24 cellular contexts compared by ENCODE assay signal in the genomic region with DNA sequence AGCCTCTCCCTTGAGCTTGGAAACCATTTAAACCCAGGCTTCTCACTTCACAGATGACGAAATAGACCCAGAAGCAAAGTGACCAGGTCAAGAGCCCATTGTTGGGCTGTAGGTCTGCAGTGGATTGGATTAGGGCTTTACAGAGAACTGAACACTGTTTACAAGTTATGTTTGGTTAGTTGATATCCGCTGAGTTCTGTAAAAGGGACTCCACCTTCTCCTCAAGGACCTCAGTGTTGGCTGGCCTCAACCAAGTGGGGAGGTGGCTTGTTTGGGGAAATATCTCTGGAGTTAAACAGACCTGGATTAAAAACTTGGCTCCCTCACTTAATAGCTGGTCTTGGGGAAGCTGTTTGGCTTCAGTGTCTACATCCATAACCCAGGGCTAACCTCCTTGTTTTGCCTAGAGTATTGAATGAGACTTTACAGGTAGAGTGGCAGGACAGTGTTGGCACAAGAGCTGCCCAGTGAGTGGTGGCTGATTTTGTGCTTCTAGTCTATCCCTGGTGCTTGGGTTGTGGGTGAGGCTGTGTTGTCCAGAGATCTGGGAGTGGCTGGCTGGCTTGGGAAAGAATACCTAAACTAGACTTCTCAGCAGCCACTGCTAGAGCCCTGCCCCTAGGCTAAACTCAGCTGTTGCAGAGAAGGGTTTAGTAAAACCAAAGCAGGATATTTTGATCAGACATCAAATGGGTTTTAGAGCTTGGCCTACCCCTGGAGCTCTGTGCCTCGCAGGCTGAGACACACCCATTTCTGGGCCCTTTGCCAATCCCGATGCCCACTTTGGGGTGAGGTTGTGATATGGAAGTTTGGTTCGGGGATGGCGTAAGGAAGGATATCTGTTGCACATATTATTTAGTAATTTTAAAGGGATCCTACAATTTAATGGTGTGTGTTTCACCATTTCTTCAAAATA.
"Had no signal": no experiment of that assay in that cellular context is flagged by ENCODE, and none has a peak within 500 bp of the region (broad histone marks: within the 10 kb centered on the region; RNA-seq: fewer than 3 reads in every experiment).

No MANE protein-coding gene starts in this region.

- H3K36me3 Mint-ChIP-seq: activated naive CD8-positive, alpha-beta T cell; brain; naive B cell; type B pancreatic cell; WTC11 had no signal

- H3K27ac ChIP-seq: colonic mucosa, esophagus muscularis mucosa, right atrium auricular region had no signal

- H3K4me1 ChIP-seq: right atrium auricular region had no signal

- H3K9me3 ChIP-seq: colonic mucosa, esophagus muscularis mucosa, right atrium auricular region had no signal

- DNase-seq: activated CD4-positive, alpha-beta T cell treated with anti-CD3 and anti-CD28 coated beads for 4 hours; activated CD8-positive, alpha-beta memory T cell treated with anti-CD3 and anti-CD28 coated beads, Interleukin-2, amount 50 U/mL, for 4 hours; activated CD8-positive, alpha-beta T cell treated with anti-CD3 and anti-CD28 coated beads, Interleukin-2, amount 10 ng/mL, durations not matched to agents 7 days and 5 days; activated gamma-delta T cell; activated T-cell treated with anti-CD3 and anti-CD28 coated beads, Interleukin-2, amount 50 U/mL, for 72 hours; amniotic stem cell; central memory CD4-positive, alpha-beta T cell; colonic mucosa; hippocampal formation; kidney; left ventricle myocardium superior; midbrain; naive B cell; small intestine; stimulated activated CD4-positive, alpha-beta T cell treated with anti-CD3 and anti-CD28 coated beads, Interleukin-4, amount 100 ng/mL, for 24 hours; stimulated activated CD8-positive, alpha-beta memory T cell treated with anti-CD3 and anti-CD28 coated beads, Interleukin-4, amount 100 ng/mL, for 48 hours; stimulated activated naive CD4-positive, alpha-beta T cell treated with Interleukin-2 at 50 U/mL for 16 hours; T-helper 17 cell had no signal

- H3K27ac Mint-ChIP-seq: activated CD8-positive, alpha-beta T cell treated with anti-CD3 and anti-CD28 coated beads, Interleukin-2, amount 10 ng/mL, durations not matched to agents 7 days and 5 days; activated naive CD8-positive, alpha-beta T cell; activated T-cell treated with anti-CD3 and anti-CD28 coated beads, Interleukin-2, amount 50 U/mL, for 72 hours; brain; naive B cell; T-helper 17 cell; type B pancreatic cell; WTC11 had no signal

- H3K27me3 Mint-ChIP-seq: activated naive CD8-positive, alpha-beta T cell; brain; T-helper 17 cell; type B pancreatic cell had no signal

- H3K36me3 ChIP-seq: colonic mucosa, right atrium auricular region had no signal

- H3K4me3 ChIP-seq: colonic mucosa, esophagus muscularis mucosa, right atrium auricular region had no signal

- H3K9me3 Mint-ChIP-seq: activated T-cell treated with anti-CD3 and anti-CD28 coated beads, Interleukin-2, amount 50 U/mL, for 72 hours; brain; naive B cell; type B pancreatic cell; WTC11 had no signal

- H3K27me3 ChIP-seq: colonic mucosa, esophagus muscularis mucosa, right atrium auricular region had no signal

- H3K4me3 Mint-ChIP-seq: activated CD8-positive, alpha-beta T cell treated with anti-CD3 and anti-CD28 coated beads, Interleukin-2, amount 10 ng/mL, durations not matched to agents 7 days and 5 days; activated naive CD8-positive, alpha-beta T cell; activated T-cell treated with anti-CD3 and anti-CD28 coated beads, Interleukin-2, amount 50 U/mL, for 72 hours; brain; T-helper 17 cell; type B pancreatic cell; WTC11 had no signal

- ATAC-seq: activated CD8-positive, alpha-beta T cell treated with anti-CD3 and anti-CD28 coated beads, Interleukin-2, amount 10 ng/mL, durations not matched to agents 7 days and 5 days; activated T-cell treated with anti-CD3 and anti-CD28 coated beads, Interleukin-2, amount 50 U/mL, for 72 hours; left ventricle myocardium superior; T-helper 17 cell; WTC11 had no signal
